18 cellular contexts compared by ENCODE assay signal in genomic region chr10:20890009-20890408, GRCh38.
DNase-seq lines count a peak whose midpoint lies in the region; ATAC-seq and TF ChIP-seq lines count a peak whose summit lies in the region.
"Had no signal": no experiment of that assay in that cellular context is flagged by ENCODE, and none has a peak within 500 bp of the region (broad histone marks: within the 10 kb centered on the region; RNA-seq: fewer than 3 reads in every experiment).

No MANE protein-coding gene starts in this region.

- CTCF ChIA-PET in HEK293 (lab: Yijun Ruan, JAX), result interaction anchor here (0.7 kb wide), 1 partner anchor 1066 kb away, joined by 3 read pairs; no protein-coding TSS in a partner anchor

- no peak overlapping the region for H3K27ac ChIP-seq in HEK293 (ENCODE audit: extremely low read depth, low read depth, low read length)
- H3K27ac ChIP-seq: body of pancreas, neutrophil, sigmoid colon had no signal

- peaks cover 33% of the 10 kb centered on the region for H3K4me1 ChIP-seq in HEK293 (ENCODE audit: control insufficient read depth, insufficient read depth, low read length)
- H3K4me1 ChIP-seq: sigmoid colon had no signal

- no peak overlapping the region for H3K4me3 ChIP-seq in HEK293 (ENCODE audit: low read depth, low read length)
- H3K4me3 ChIP-seq: body of pancreas, sigmoid colon had no signal

- no peak for ATAC-seq in HG03139 (IDR thresholded peaks at IDR 0.05; ENCODE audit: unreplicated experiment)
- ATAC-seq: body of pancreas; effector memory CD8-positive, alpha-beta T cell had no signal

- DNase-seq in NCI-H146 treated with DMSO at 0.1 percent for 48 hours (lab: John Stamatoyannopoulos, UW; ENCODE audit: unreplicated experiment), result peak; percentile 99
- peak; percentile 18 to 43 for DNase-seq in SHP77 (lab: John Stamatoyannopoulos, UW)
- peak; percentile 12 for DNase-seq in iPS-NIHi7 (ENCODE audit: extremely low spot score)
- no peak for DNase-seq in RPMI8226
- no peak for DNase-seq in retina
- no peak for DNase-seq in activated CD4-positive, CD25-positive, alpha-beta regulatory T cell treated with anti-CD3 and anti-CD28 coated beads, Interleukin-2, amount 50 U/mL, for 72 hours
- DNase-seq: activated gamma-delta T cell; effector memory CD8-positive, alpha-beta T cell; foreskin melanocyte; NCI-H1694 treated with DMSO at 0.1 percent for 48 hours; OCI-M1; sigmoid colon; stimulated activated CD4-positive, alpha-beta T cell treated with anti-CD3 and anti-CD28 coated beads, Interleukin-4, amount 100 ng/mL, for 4 hours; SW 1271 had no signal

- no peaks in the 10 kb centered on the region for H3K36me3 ChIP-seq in HEK293 (ENCODE audit: control insufficient read depth in 2 of 2, insufficient read depth in 1 of 2, low read length in 2 of 2)
- H3K36me3 ChIP-seq: neutrophil, sigmoid colon had no signal

- H3K9me3 ChIP-seq in HEK293 (ENCODE audit: control insufficient read depth, insufficient read depth, low read depth, low read length), result no peaks in the 10 kb centered on the region
- H3K9me3 ChIP-seq: body of pancreas, neutrophil, sigmoid colon had no signal

- POLR2A ChIA-PET in HEK293 (lab: Yijun Ruan, JAX), result no interaction called here

- no peak for TF ChIP-seq CTCF in HEK293 (tag by site-specific recombination; IDR thresholded peaks at IDR 0.05)

TF ChIP-seq in HEK293, 187 proteins besides CTCF, POLR2A, EP300 and RAD21 (continues in another document):
- TF ChIP-seq ZIC2 (tag by site-specific recombination; IDR thresholded peaks at IDR 0.05) (no peak), GLI4 (tag by site-specific recombination; IDR thresholded peaks at IDR 0.05) (no peak), ZNF548 (tag by site-specific recombination; IDR thresholded peaks at IDR 0.05) (no peak), ZNF239 (tag by site-specific recombination; IDR thresholded peaks at IDR 0.05) (no peak), ZNF791 (tag by site-specific recombination; IDR thresholded peaks at IDR 0.05) (no peak), PRDM4 (tag by site-specific recombination; IDR thresholded peaks at IDR 0.05) (no peak), FEZF1 (tag by site-specific recombination; IDR thresholded peaks at IDR 0.05) (peak; percentile 31; the same call in 1 of the 2 replicates), ZSCAN18 (tag by site-specific recombination; IDR thresholded peaks at IDR 0.05) (no peak), ZBTB7A (tag by site-specific recombination; IDR thresholded peaks at IDR 0.05; ENCODE audit: low read depth) (no peak), ZNF660 (tag by site-specific recombination; IDR thresholded peaks at IDR 0.05) (no peak), SCRT2 (tag by site-specific recombination; IDR thresholded peaks at IDR 0.05) (peak; percentile 83), ZNF362 (tag by site-specific recombination; IDR thresholded peaks at IDR 0.05) (0 out of 2 replicates have a peak, but pooled peaks have one; percentile 10), ZNF626 (tag by site-specific recombination; IDR thresholded peaks at IDR 0.05) (no peak), ZNF571 (tag by site-specific recombination; IDR thresholded peaks at IDR 0.05) (no peak), ZBTB17 (tag by site-specific recombination; IDR thresholded peaks at IDR 0.05) (no peak), ZNF24 (tag by site-specific recombination; IDR thresholded peaks at IDR 0.05) (no peak), ZSCAN4 (tag by site-specific recombination; IDR thresholded peaks at IDR 0.05) (no peak), ZNF777 (tag by site-specific recombination; IDR thresholded peaks at IDR 0.05; ENCODE audit: borderline replicate concordance) (no peak), ZNF37A (tag by site-specific recombination; IDR thresholded peaks at IDR 0.05) (no peak), ZNF549 (tag by site-specific recombination; IDR thresholded peaks at IDR 0.05) (no peak), GLIS2 (tag by site-specific recombination; IDR thresholded peaks at IDR 0.05) (no peak), ZNF704 (tag by site-specific recombination; IDR thresholded peaks at IDR 0.05) (no peak), ZNF670 (tag by site-specific recombination; IDR thresholded peaks at IDR 0.05; ENCODE audit: low read depth) (no peak), ZBTB8A (tag by site-specific recombination; IDR thresholded peaks at IDR 0.05) (no peak), ZNF501 (tag by site-specific recombination; IDR thresholded peaks at IDR 0.05) (no peak), KLF7 (tag by site-specific recombination; IDR thresholded peaks at IDR 0.05; ENCODE audit: borderline replicate concordance) (no peak), ZNF521 (tag by site-specific recombination; IDR thresholded peaks at IDR 0.05) (no peak), ZNF266 (tag by site-specific recombination; IDR thresholded peaks at IDR 0.05; ENCODE audit: low read depth) (no peak), ZNF664 (tag by site-specific recombination; IDR thresholded peaks at IDR 0.05) (no peak), ZNF248 (tag by site-specific recombination; IDR thresholded peaks at IDR 0.05) (no peak), ZNF677 (tag by site-specific recombination; IDR thresholded peaks at IDR 0.05) (no peak)

Comparison
In these comparisons a context has a peak if more than half of its experiments do, and no peak if none do; other contexts are left out.
1. DNase-seq: peak in NCI-H146 treated with DMSO at 0.1 percent for 48 hours (single experiment), SHP77 (2 of 2) and iPS-NIHi7 (single experiment); none in RPMI8226 (single experiment), retina (single experiment) and activated CD4-positive, CD25-positive, alpha-beta regulatory T cell treated with anti-CD3 and anti-CD28 coated beads, Interleukin-2, amount 50 U/mL, for 72 hours (single experiment).